Comparison of ENCODE assay signal across 8 cellular contexts in genomic region chr9:19231126-19232035, GRCh38. TPM values are rescaled to one million over a fixed set of nuclear protein-coding genes. Genes with fewer than 3 reads are reported as not detected.
DNase-seq lines count a peak whose midpoint lies in the region; ATAC-seq and TF ChIP-seq lines count a peak whose summit lies in the region.

No MANE protein-coding gene starts in this region.

- peak; percentile 30 for DNase-seq in ELF-1 (ENCODE audit: low read depth, low spot score)
- peak; percentile 34 for DNase-seq in OCI-LY7 (ENCODE audit: low spot score)
- no peak for DNase-seq in effector memory CD8-positive, alpha-beta T cell
- peak; percentile 40 for DNase-seq in mesenchymal stem cell
- peak; percentile 26 for DNase-seq in transverse colon
- no peak for DNase-seq in type B pancreatic cell (ENCODE audit: extremely low spot score, unreplicated experiment)

- no peak for TF ChIP-seq CTCF in 22Rv1 (IDR thresholded peaks at IDR 0.05)
- no peak for TF ChIP-seq CTCF in OCI-LY7 (conservative IDR thresholded peaks at IDR 0.05; ENCODE audit: low read length)
- TF ChIP-seq CTCF in transverse colon (IDR thresholded peaks at IDR 0.05) = peak in 1 of 5 experiments; percentile 0
- TF ChIP-seq CTCF in type B pancreatic cell (conservative IDR thresholded peaks at IDR 0.05) = no peak

- peaks cover 16 to 20% of the 10 kb centered on the region in 2 donors for H3K4me1 Mint-ChIP-seq in effector memory CD8-positive, alpha-beta T cell (ENCODE audit: low read depth in 2 of 2)
- H3K4me1 Mint-ChIP-seq in type B pancreatic cell (ENCODE audit: unreplicated experiment) = peaks cover 11% of the 10 kb centered on the region

- CTCF ChIA-PET in OCI-LY7 (lab: Charles Lee; ENCODE audit: unreplicated experiment) = no interaction called here

- H3K36me3 Mint-ChIP-seq in effector memory CD8-positive, alpha-beta T cell (ENCODE audit: insufficient read depth) = peaks cover 13% of the 10 kb centered on the region
- peaks cover 4% of the 10 kb centered on the region for H3K36me3 Mint-ChIP-seq in type B pancreatic cell

- peak; percentile 10 for ATAC-seq in HG02840 (IDR thresholded peaks at IDR 0.05; ENCODE audit: low FRiP score, unreplicated experiment)
- ATAC-seq in effector memory CD8-positive, alpha-beta T cell (replicated peaks) = peak; percentile 18

- TF ChIP-seq EP300 in transverse colon (IDR thresholded peaks at IDR 0.05; ENCODE audit: low read depth) = no peak

- peaks cover 14% of the 10 kb centered on the region; the same call in 1 of the 2 replicates for H4K20me1 ChIP-seq in OCI-LY7 (ENCODE audit: insufficient read depth, low read length)

- H3K4me2 ChIP-seq in OCI-LY7 (ENCODE audit: low read length) (peak overlapping the region; percentile 88), mesenchymal stem cell (ENCODE audit: low read length, poor library complexity, severe bottlenecking) (peak overlapping the region; percentile 97)

- POLR2A ChIA-PET in OCI-LY7 (lab: Charles Lee) = interaction anchor here (0.6 to 1.5 kb wide), 4 partner anchors 13 to 795 kb away, joined by 3 to 6 read pairs (median 4); partner anchors contain the start of gene RRAGA

- H3K27ac ChIP-seq in 22Rv1 (peak overlapping the region; percentile 92), OCI-LY7 (ENCODE audit: low read depth, low read length, poor library complexity, severe bottlenecking) (peak overlapping the region; percentile 45), mesenchymal stem cell (ENCODE audit: low read length, poor library complexity, severe bottlenecking) (peak overlapping the region; percentile 29), transverse colon (peak overlapping the region; percentile 90 to 98 (median 96))

- no peak overlapping the region for H3K4me3 Mint-ChIP-seq in effector memory CD8-positive, alpha-beta T cell
- H3K4me3 Mint-ChIP-seq in type B pancreatic cell = no peak overlapping the region

- H3K4me3 ChIP-seq in OCI-LY7 (ENCODE audit: low read depth, low read length, poor library complexity, severe bottlenecking) (peak overlapping the region; percentile 81), mesenchymal stem cell (ENCODE audit: insufficient read depth in 1 of 2, low read depth in 1 of 2, low read length in 2 of 2) (peak overlapping the region; percentile 86 to 95), transverse colon (peak overlapping the region; percentile 66 to 97 (median 78))

- H2BK12ac ChIP-seq in mesenchymal stem cell (ENCODE audit: low read length in 2 of 2) = no peak overlapping the region

- intact Hi-C loops in OCI-LY7 (cut with micrococcal nuclease; ENCODE audit: unreplicated experiment) (loop anchor here (2.0 kb wide), 3 partner anchors 129 to 149 kb away; partner anchors contain the start of genes HAUS6 and RPS6), transverse colon (cut with DNase I; ENCODE audit: low total_unique reads) (no loop called here)

- H2AFZ ChIP-seq in OCI-LY7 (ENCODE audit: low read length) = peak overlapping the region; percentile 72
- peak overlapping the region; percentile 85 for H2AFZ ChIP-seq in mesenchymal stem cell (ENCODE audit: low read depth, low read length)

- H4K8ac ChIP-seq in mesenchymal stem cell (ENCODE audit: low read length) = no peak overlapping the region

- peak overlapping the region in 1 of 2 experiments; percentile 98 for H3K4ac ChIP-seq in mesenchymal stem cell (ENCODE audit: low read depth in 1 of 2, low read length in 2 of 2)

- no peaks in the 10 kb centered on the region for H3K9me3 Mint-ChIP-seq in effector memory CD8-positive, alpha-beta T cell
- no peaks in the 10 kb centered on the region for H3K9me3 Mint-ChIP-seq in type B pancreatic cell

- H3K36me3 ChIP-seq in OCI-LY7 (ENCODE audit: insufficient read depth, low read length) = no peaks in the 10 kb centered on the region
- no peaks in the 10 kb centered on the region for H3K36me3 ChIP-seq in mesenchymal stem cell (ENCODE audit: control insufficient read depth in 1 of 2, insufficient read depth in 2 of 2, low read depth in 1 of 2, low read length in 2 of 2)
- H3K36me3 ChIP-seq in transverse colon = no peaks in the 10 kb centered on the region

- H3K79me1 ChIP-seq in mesenchymal stem cell (replicated peaks; ENCODE audit: low read length, poor library complexity, severe bottlenecking) = no peaks in the 10 kb centered on the region

- H3K9me3 ChIP-seq in OCI-LY7 (ENCODE audit: low read length) (no peaks in the 10 kb centered on the region), mesenchymal stem cell (ENCODE audit: control insufficient read depth, low read length) (no peaks in the 10 kb centered on the region), transverse colon (no peaks in the 10 kb centered on the region)

- no peak overlapping the region for H2BK5ac ChIP-seq in mesenchymal stem cell (ENCODE audit: low read depth, low read length, poor library complexity, severe bottlenecking)

- H3K23ac ChIP-seq in mesenchymal stem cell (ENCODE audit: low read length in 2 of 2) = peak overlapping the region in 1 of 2 experiments; percentile 94

- no peak overlapping the region for H2AK5ac ChIP-seq in mesenchymal stem cell (ENCODE audit: low read length, severe bottlenecking)

- peak overlapping the region in 1 of 2 experiments; percentile 99 for H3K14ac ChIP-seq in mesenchymal stem cell (ENCODE audit: low read length in 2 of 2)

- H2BK120ac ChIP-seq in mesenchymal stem cell (ENCODE audit: low read depth, low read length) = peak overlapping the region; percentile 15

- no peaks in the 10 kb centered on the region for H3K27me3 ChIP-seq in mesenchymal stem cell (ENCODE audit: control insufficient read depth in 1 of 2, insufficient read depth in 1 of 2, low read length in 2 of 2)
- no peaks in the 10 kb centered on the region for H3K27me3 ChIP-seq in transverse colon

- BruUV-seq in OCI-LY7 (replicated peaks; lab: Mats Ljungman, UMichigan) = no TSS peak

- peak overlapping the region; percentile 87 to 98 for H3K18ac ChIP-seq in mesenchymal stem cell (ENCODE audit: low read depth in 1 of 2, low read length in 2 of 2)

- in situ Hi-C loops in transverse colon (cut with MboI; ENCODE audit: low pct_ligation_motif_present in 1 of 4, low pct_unique_long_range_greater_than_20kb in 1 of 4, low sequenced_read_pairs in 3 of 4) = loop anchor here in 1 of 4 donors (25.0 kb wide), 1 partner anchor 119 kb away; the partner anchor contains the start of gene HAUS6

- H3K27me3 Mint-ChIP-seq in effector memory CD8-positive, alpha-beta T cell = no peaks in the 10 kb centered on the region
- no peaks in the 10 kb centered on the region for H3K27me3 Mint-ChIP-seq in type B pancreatic cell

- H3K27ac Mint-ChIP-seq in effector memory CD8-positive, alpha-beta T cell = no peak overlapping the region
- no peak overlapping the region for H3K27ac Mint-ChIP-seq in type B pancreatic cell

- WGBS in mesenchymal stem cell = 2% methylated on average over 35 of the region's 40 CpGs
- WGBS in transverse colon (ENCODE audit: low coverage in 1 of 2), 2 donors = 0 to 1% methylated on average over 12 to 39 of the region's 40 CpGs

- no peak for TF ChIP-seq POLR2A in transverse colon (IDR thresholded peaks at IDR 0.05)

- H3K9ac ChIP-seq in mesenchymal stem cell (ENCODE audit: low read length) = peak overlapping the region; percentile 92

- no peaks in the 10 kb centered on the region for H3K9me2 ChIP-seq in OCI-LY7 (ENCODE audit: insufficient read depth, low read length)

- H4K91ac ChIP-seq in mesenchymal stem cell (ENCODE audit: low read length) = no peak overlapping the region

- peak overlapping the region; percentile 80 for H2BK15ac ChIP-seq in mesenchymal stem cell (ENCODE audit: low read depth, poor library complexity, severe bottlenecking)

- peaks cover 53% of the 10 kb centered on the region for H3K79me2 ChIP-seq in OCI-LY7 (ENCODE audit: insufficient read depth, low read depth, low read length)

- peaks cover 29% of the 10 kb centered on the region for H3K4me1 ChIP-seq in OCI-LY7 (ENCODE audit: insufficient read depth, low read length, poor library complexity, severe bottlenecking)
- no peaks in the 10 kb centered on the region for H3K4me1 ChIP-seq in mesenchymal stem cell (ENCODE audit: control insufficient read depth, insufficient read depth, low read depth, low read length)
- peaks cover 4 to 40% (median 20%) of the 10 kb centered on the region in 4 donors for H3K4me1 ChIP-seq in transverse colon

RNA-seq across cellular contexts. Expression of gene DENND4C, which starts 0.9 kb away (rescaled TPM):
- total RNA-seq in OCI-LY7 (2014; rRNA removed; shearing (Covaris generic)) = 24.2 and 28.6 TPM in 2 replicates
- 18.8 and 27.4 TPM in 2 replicates for total RNA-seq in OCI-LY7 (2022)
- polyA plus RNA-seq in mesenchymal stem cell (2013, experiment 1 of 2) = 14.6 TPM
- 13.9 TPM for polyA plus RNA-seq in mesenchymal stem cell (2013, experiment 2 of 2)
- 100 to 1,000 TPM; 101 to 143 (median 110) TPM for total RNA-seq in transverse colon
- total RNA-seq in type B pancreatic cell (ENCODE audit: low replicate concordance) = 36.6 and 54.1 TPM in 2 replicates

Comparison
In these comparisons a context has a peak if more than half of its experiments do, and no peak if none do; other contexts are left out.
1. H3K27ac ChIP-seq: peak in every context shown above with its lines; median percentile 96 in transverse colon; 92 in 22Rv1; 45 in OCI-LY7; 29 in mesenchymal stem cell.
2. DNase-seq: peak in ELF-1 (single experiment), OCI-LY7 (single experiment), mesenchymal stem cell (single experiment) and transverse colon (single experiment); none in effector memory CD8-positive, alpha-beta T cell (0 of 3) and type B pancreatic cell (single experiment).
3. Peak in every context shown above with its lines, with median percentiles within 50 percentile points of each other: H3K4me3 ChIP-seq.